In the genomic region with DNA sequence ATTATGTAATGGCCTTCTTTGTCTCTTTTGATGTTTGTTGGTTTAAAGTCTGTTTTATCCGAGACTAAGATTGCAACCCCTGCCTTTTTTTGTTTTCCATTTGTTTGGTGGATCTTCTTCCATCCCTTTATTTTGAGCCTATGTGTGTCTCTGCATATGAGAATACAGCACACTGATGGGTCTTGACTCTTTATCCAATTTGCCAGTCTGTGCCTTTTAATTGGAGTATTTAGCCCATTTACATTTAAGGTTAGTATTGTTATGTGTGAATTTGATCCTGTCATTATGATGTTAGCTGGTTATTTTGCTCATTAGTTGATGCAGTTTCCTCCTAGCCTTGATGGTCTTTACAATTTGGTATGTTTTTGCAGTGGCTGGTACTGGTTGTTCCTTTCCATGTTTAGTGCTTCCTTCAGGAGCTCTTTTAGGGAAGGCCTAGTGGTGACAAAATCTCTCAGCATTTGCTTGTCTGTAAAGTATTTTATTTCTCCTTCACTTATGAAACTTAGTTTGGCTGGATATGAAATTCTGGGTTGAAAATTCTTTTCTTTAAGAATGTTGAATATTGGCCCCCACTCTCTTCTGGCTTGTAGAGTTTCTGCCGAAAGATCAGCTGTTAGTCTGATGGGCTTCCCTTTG, we compare ENCODE assay signal across 2 cellular contexts.
A peak's percentile ranks its signal among the peaks of the same experiment; 100 is the strongest.
DNase-seq lines count a peak whose midpoint lies in the region; ATAC-seq, FAIRE-seq and TF ChIP-seq lines count a peak whose summit lies in the region.
"Not testable (repeated sequence)": the region's sequence is repeated elsewhere in the genome, so short reads cannot be mapped to it uniquely, and the experiment has no call there.

No MANE protein-coding gene starts in this region.

- not testable (repeated sequence) for H3K4me1 ChIP-seq in K562 (replicated peaks in 1 of 2; ENCODE audit: control insufficient read depth in 2 of 2, insufficient read depth in 2 of 2, low read length in 2 of 2)
- peaks cover 18% of the 10 kb centered on the region for H3K4me1 ChIP-seq in HepG2 (ENCODE audit: insufficient read depth, low read length)

- H4K20me1 ChIP-seq in K562 (replicated peaks; ENCODE audit: control insufficient read depth, insufficient read depth, low read length); HepG2 (ENCODE audit: insufficient read depth, low read length): not testable (repeated sequence)

- not testable (repeated sequence) for FAIRE-seq in K562 (lab: Jason Lieb, UNC); HepG2 (lab: Jason Lieb, UNC)

- not testable (repeated sequence) for H3K27me3 ChIP-seq in K562 (ENCODE audit: control insufficient read depth in 2 of 2, insufficient read depth in 2 of 2, low read length in 2 of 2); HepG2 (ENCODE audit: control insufficient read depth in 1 of 2, insufficient read depth in 2 of 2, low read length in 2 of 2)

- in situ Hi-C loops in K562 (cut with MboI); HepG2 (cut with HindIII; ENCODE audit: extremely low pct_ligation_motif_present, low pct_unique_long_range_greater_than_20kb): not testable (repeated sequence)

- BruUV-seq in K562 (replicated peaks; lab: Mats Ljungman, UMichigan); HepG2 (replicated peaks; lab: Mats Ljungman, UMichigan): not testable (repeated sequence)

- intact Hi-C loops in K562 (cut with micrococcal nuclease); HepG2 (cut with micrococcal nuclease; ENCODE audit: unreplicated experiment): not testable (repeated sequence)

- not testable (repeated sequence) for H3K4me3 ChIP-seq in K562; HepG2 (replicated peaks in 1 of 3; ENCODE audit: insufficient read depth in 1 of 3, low read depth in 2 of 3, low read length in 3 of 3)

- DNase-seq in K562 (ENCODE audit: extremely low read depth in 1 of 4, low spot score in 3 of 4); HepG2 (ENCODE audit: low spot score): not testable (repeated sequence)

- H3K4me2 ChIP-seq in K562 (ENCODE audit: insufficient read depth, low read length); HepG2 (ENCODE audit: low read depth, low read length): not testable (repeated sequence)

- H2AFZ ChIP-seq in K562 (ENCODE audit: low read depth, low read length); HepG2 (ENCODE audit: low read length): not testable (repeated sequence)

- not testable (repeated sequence) for H3K79me2 ChIP-seq in K562 (ENCODE audit: control insufficient read depth, insufficient read depth, low read length); HepG2 (ENCODE audit: insufficient read depth, low read length)

- CTCF ChIA-PET in K562 (lab: Yijun Ruan, JAX; ENCODE audit: low intra/inter-chr PET ratio); HepG2 (lab: Yijun Ruan, JAX; ENCODE audit: low intra/inter-chr PET ratio, low total read pairs): not testable (repeated sequence)

- H3K9ac ChIP-seq in K562 (ENCODE audit: insufficient read depth in 1 of 2, low read depth in 2 of 2, low read length in 2 of 2); HepG2 (ENCODE audit: insufficient read depth, low read depth, low read length): not testable (repeated sequence)

- POLR2A ChIA-PET in K562 (lab: Yijun Ruan, JAX); HepG2 (lab: Yijun Ruan, JAX): not testable (repeated sequence)

- ATAC-seq in K562, HepG2: not testable (repeated sequence)

- not testable (repeated sequence) for TF ChIP-seq EP300 in K562 (IDR thresholded peaks at IDR 0.05; ENCODE audit: low read length); HepG2 (IDR thresholded peaks at IDR 0.05; ENCODE audit: low read depth in 2 of 2, low read length in 2 of 2); HepG2 (CRISPR knock-in tag; IDR thresholded peaks at IDR 0.05; ENCODE audit: borderline replicate concordance)

- H3K9me1 ChIP-seq in K562 (ENCODE audit: control insufficient read depth, insufficient read depth, low read length), result not testable (repeated sequence)

- TF ChIP-seq RAD21 in K562 (CRISPR knock-in tag; conservative IDR thresholded peaks at IDR 0.05 in 1 of 2, IDR thresholded peaks at IDR 0.05 in 1 of 2); HepG2 (CRISPR knock-in tag; IDR thresholded peaks at IDR 0.05): not testable (repeated sequence)

- WGBS in K562 (ENCODE audit: insufficient coverage, low coverage, missing lambda C conversion rate), result 11% methylated on average over 1 of the region's 2 CpGs
- WGBS in HepG2 (ENCODE audit: low lambda C conversion rate), result 43% methylated on average over 2 of the region's 2 CpGs

- not testable (repeated sequence) for H3K9me3 ChIP-seq in K562 (replicated peaks; ENCODE audit: control insufficient read depth, insufficient read depth, low read depth, low read length)
- peaks cover 11% of the 10 kb centered on the region for H3K9me3 ChIP-seq in HepG2 (ENCODE audit: low read length)

- not testable (repeated sequence) for H3K27ac ChIP-seq in K562 (ENCODE audit: extremely low read depth, low read depth, low read length); HepG2 (ENCODE audit: extremely low read length, insufficient read depth, low read length)

- not testable (repeated sequence) for TF ChIP-seq POLR2A in K562 (conservative IDR thresholded peaks at IDR 0.05); HepG2 (IDR thresholded peaks at IDR 0.05; ENCODE audit: insufficient read depth in 1 of 2, low read depth in 2 of 2, low read length in 2 of 2)

- H3K36me3 ChIP-seq in K562 (ENCODE audit: control insufficient read depth, insufficient read depth, low read length); HepG2 (replicated peaks in 1 of 2; ENCODE audit: control insufficient read depth in 1 of 2, insufficient read depth in 2 of 2, low read length in 2 of 2): not testable (repeated sequence)

- TF ChIP-seq CTCF in K562 (IDR thresholded peaks at IDR 0.05 in 2 of 3, conservative IDR thresholded peaks at IDR 0.05 in 1 of 3; ENCODE audit: insufficient read depth in 2 of 3, low read depth in 1 of 3, low read length in 3 of 3); HepG2 (CRISPR knock-in tag; IDR thresholded peaks at IDR 0.05): not testable (repeated sequence)

TF ChIP-seq in K562, 482 proteins besides CTCF, POLR2A, EP300 and RAD21:
- TF ChIP-seq ZNF507 (tag; conservative IDR thresholded peaks at IDR 0.05) (peak; percentile 99), ZNF354B (CRISPR knock-in tag; IDR thresholded peaks at IDR 0.05) (peak; percentile 91)
TF ChIP-seq in K562: peak in this region for 2; not testable (repeated sequence) for 480.

TF ChIP-seq in HepG2, 621 proteins besides CTCF, POLR2A, EP300 and RAD21:
- peak; percentile 63; the same call in 1 of the 2 replicates for TF ChIP-seq ZNF354B (CRISPR knock-in tag; IDR thresholded peaks at IDR 0.05)
